Comparison of ENCODE assay signal across 9 cellular contexts in the genomic region with DNA sequence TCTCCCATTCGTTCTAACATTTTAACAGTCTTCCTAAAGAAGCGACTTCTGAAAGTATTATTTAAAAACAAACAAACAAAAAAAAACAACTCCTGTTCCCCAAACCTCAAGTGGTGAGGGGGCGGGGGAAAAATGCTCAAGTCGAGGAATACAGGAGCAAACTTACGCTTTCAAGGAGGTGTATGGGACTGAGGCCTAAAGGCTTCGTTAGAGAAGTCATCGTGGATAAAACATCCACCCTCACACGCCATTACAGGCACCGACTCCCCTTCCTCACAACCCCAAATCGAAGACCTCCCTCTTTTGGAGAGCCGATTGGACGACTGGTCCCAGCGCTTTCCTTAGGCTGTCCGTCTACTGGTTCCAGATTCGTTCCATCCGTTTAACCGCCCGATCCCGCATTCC. TPM values are rescaled to one million over a fixed set of nuclear protein-coding genes. Genes with fewer than 3 reads are reported as not detected.
A peak's percentile ranks its signal among the peaks of the same experiment; 100 is the strongest.
DNase-seq lines count a peak whose midpoint lies in the region; ATAC-seq and TF ChIP-seq lines count a peak whose summit lies in the region.
"Had no signal": no experiment of that assay in that cellular context is flagged by ENCODE, and none has a peak within 500 bp of the region (broad histone marks: within the 10 kb centered on the region; RNA-seq: fewer than 3 reads in every experiment).

No MANE protein-coding gene starts in this region.

- H3K23ac ChIP-seq in H9 (ENCODE audit: insufficient read length, low read depth, low read length): no peak overlapping the region

- no peaks in the 10 kb centered on the region for H3K9me3 Mint-ChIP-seq in H9
- H3K9me3 Mint-ChIP-seq in activated naive CD4-positive, alpha-beta T cell treated with anti-CD3 and anti-CD28 coated beads, Interleukin-2, amount 50 U/mL, for 72 hours: no peaks in the 10 kb centered on the region

- H3K27ac ChIP-seq in H9 (ENCODE audit: insufficient read length, low read depth, low read length) (peak overlapping the region; percentile 92), iPS-20b (ENCODE audit: low read length) (peak overlapping the region; percentile 97), suprapubic skin (peak overlapping the region; percentile 97)

- peaks cover 38 to 53% of the 10 kb centered on the region in 2 experiments for H3K4me1 Mint-ChIP-seq in H9

- no peak for ATAC-seq in activated naive CD4-positive, alpha-beta T cell treated with anti-CD3 and anti-CD28 coated beads, Interleukin-2, amount 50 U/mL, for 72 hours
- no peak for ATAC-seq in GM21423 (IDR thresholded peaks at IDR 0.05; ENCODE audit: unreplicated experiment)
- ATAC-seq in HG03520 (IDR thresholded peaks at IDR 0.05; ENCODE audit: unreplicated experiment): no peak

- H3K56ac ChIP-seq in H9 (ENCODE audit: insufficient read length, low read depth, low read length): peak overlapping the region; percentile 96

- H3K4ac ChIP-seq in H9 (ENCODE audit: low read depth, low read length): no peak overlapping the region

- H2BK120ac ChIP-seq in H9 (ENCODE audit: low read depth, low read length, poor library complexity, severe bottlenecking): no peak overlapping the region

- H2AFZ ChIP-seq in H9 (ENCODE audit: low read length): no peak overlapping the region

- H3K79me2 ChIP-seq in H9 (ENCODE audit: insufficient read depth, low read length): peaks cover 19% of the 10 kb centered on the region; the same call in 1 of the 2 replicates

- H3K18ac ChIP-seq in H9 (ENCODE audit: insufficient read length, low read depth, low read length): peak overlapping the region; percentile 49

- no peak overlapping the region for H3K27ac Mint-ChIP-seq in H9
- no peak overlapping the region for H3K27ac Mint-ChIP-seq in activated naive CD4-positive, alpha-beta T cell treated with anti-CD3 and anti-CD28 coated beads, Interleukin-2, amount 50 U/mL, for 72 hours

- DNase-seq in H9 (no peak), adipocyte (ENCODE audit: low read depth) (no peak), suprapubic skin (ENCODE audit: low spot score in 2 of 2) (no peak), DMS114 treated with DMSO at 0.1 percent for 48 hours (lab: John Stamatoyannopoulos, UW; ENCODE audit: unreplicated experiment) (no peak)
- DNase-seq in activated naive CD4-positive, alpha-beta T cell treated with anti-CD3 and anti-CD28 coated beads, Interleukin-2, amount 50 U/mL, for 72 hours (ENCODE audit: low spot score in 2 of 2): no peak
- DNase-seq: cortex of kidney had no signal

- no peaks in the 10 kb centered on the region for H4K20me1 ChIP-seq in H9 (ENCODE audit: control insufficient read depth, insufficient read depth, insufficient read length)

- WGBS in H9 (ENCODE audit: extremely low coverage, insufficient read length, low lambda C conversion rate): no CpG with 5 or more reads among the region's 19 CpGs
- under 1% methylated on average over 19 of the region's 19 CpGs for WGBS in suprapubic skin

- H3K36me3 ChIP-seq in adipocyte (ENCODE audit: control insufficient read depth, insufficient read depth, low read length, severe bottlenecking) (peaks cover 30% of the 10 kb centered on the region), iPS-20b (ENCODE audit: insufficient read depth, low read depth, low read length) (peaks cover 61% of the 10 kb centered on the region), suprapubic skin (peaks cover 22% of the 10 kb centered on the region)

- H3K9me3 ChIP-seq in H9 (ENCODE audit: control insufficient read depth, low read depth, low read length) (no peaks in the 10 kb centered on the region), adipocyte (ENCODE audit: control insufficient read depth, low read length) (no peaks in the 10 kb centered on the region), iPS-20b (ENCODE audit: insufficient read depth, low read depth, low read length) (no peaks in the 10 kb centered on the region), suprapubic skin (no peaks in the 10 kb centered on the region)

- H3K9ac ChIP-seq in H9 (ENCODE audit: extremely low read depth, insufficient read length, low read length) (peak overlapping the region; percentile 98), adipocyte (ENCODE audit: low read length) (peak overlapping the region; percentile 100), iPS-20b (ENCODE audit: low read depth, low read length) (peak overlapping the region; percentile 100)

- H4K5ac ChIP-seq in H9 (ENCODE audit: insufficient read length, low read depth, low read length): peak overlapping the region; percentile 25

- H3T11ph ChIP-seq in H9 (ENCODE audit: low read length): no peak overlapping the region

- H4K91ac ChIP-seq in H9 (ENCODE audit: insufficient read length, low read depth, low read length): no peak overlapping the region

- H3K27me3 Mint-ChIP-seq in H9 (ENCODE audit: low read depth): peaks cover 3% of the 10 kb centered on the region; the same call in 1 of the 2 replicates

- H2BK12ac ChIP-seq in H9 (ENCODE audit: insufficient read length, low read depth, low read length): no peak overlapping the region

- H3K4me2 ChIP-seq in H9 (ENCODE audit: insufficient read depth, insufficient read length, low read length): peak overlapping the region; percentile 74

- no peak for TF ChIP-seq POLR2A in suprapubic skin (IDR thresholded peaks at IDR 0.05)

- peaks cover 6 to 15% (median 8%) of the 10 kb centered on the region in 3 experiments for H3K36me3 Mint-ChIP-seq in H9 (ENCODE audit: insufficient read depth in 1 of 3, low read depth in 3 of 3)
- H3K36me3 Mint-ChIP-seq in activated naive CD4-positive, alpha-beta T cell treated with anti-CD3 and anti-CD28 coated beads, Interleukin-2, amount 50 U/mL, for 72 hours: peaks cover 0 to 11% of the 10 kb centered on the region in 2 donors

- H3K79me1 ChIP-seq in H9 (ENCODE audit: insufficient read depth, low read depth, low read length, poor library complexity, severe bottlenecking): no peaks in the 10 kb centered on the region

- peak; percentile 11 for TF ChIP-seq EP300 in suprapubic skin (IDR thresholded peaks at IDR 0.05)

- H3K4me1 ChIP-seq in H9 (ENCODE audit: insufficient read depth, low read length) (no peaks in the 10 kb centered on the region), adipocyte (ENCODE audit: control insufficient read depth, insufficient read depth, low read length) (peaks cover 39% of the 10 kb centered on the region), iPS-20b (ENCODE audit: insufficient read depth, low read length) (peaks cover 20% of the 10 kb centered on the region), suprapubic skin (peaks cover 47% of the 10 kb centered on the region)

- peaks cover 7% of the 10 kb centered on the region for H3K23me2 ChIP-seq in H9 (ENCODE audit: insufficient read length, low read depth, low read length, poor library complexity, severe bottlenecking)

- peak overlapping the region; percentile 89; the same call in 1 of the 2 replicates for H3K14ac ChIP-seq in H9 (ENCODE audit: insufficient read depth, low read length)

- peak overlapping the region; percentile 58 for H2BK5ac ChIP-seq in H9 (ENCODE audit: insufficient read length, low read length)

- no peak overlapping the region for H3K4me3 Mint-ChIP-seq in H9

- no peak overlapping the region for H2BK20ac ChIP-seq in H9 (ENCODE audit: low read depth, low read length, poor library complexity, severe bottlenecking)

- H3K27me3 ChIP-seq in H9 (ENCODE audit: insufficient read depth, low read length): no peaks in the 10 kb centered on the region
- no peaks in the 10 kb centered on the region for H3K27me3 ChIP-seq in adipocyte (replicated peaks; ENCODE audit: control insufficient read depth, insufficient read depth, low read length)
- no peaks in the 10 kb centered on the region for H3K27me3 ChIP-seq in iPS-20b (ENCODE audit: insufficient read depth, low read length)
- H3K27me3 ChIP-seq in suprapubic skin: no peaks in the 10 kb centered on the region

- H2BK15ac ChIP-seq in H9 (ENCODE audit: low read depth, low read length): no peak overlapping the region

- H4K8ac ChIP-seq in H9 (replicated peaks; ENCODE audit: insufficient read length, low read depth, low read length): no peak overlapping the region

- peak overlapping the region; percentile 96 for H3K4me3 ChIP-seq in adipocyte (ENCODE audit: low read length)
- peak overlapping the region; percentile 94 for H3K4me3 ChIP-seq in iPS-20b (ENCODE audit: low read length)
- H3K4me3 ChIP-seq in suprapubic skin: peak overlapping the region; percentile 79

- no peak overlapping the region for H2AK5ac ChIP-seq in H9 (ENCODE audit: insufficient read length, low read length)

- TF ChIP-seq CTCF in H9 (conservative IDR thresholded peaks at IDR 0.05) (no peak), suprapubic skin (IDR thresholded peaks at IDR 0.05) (no peak)

RNA-seq across cellular contexts. Expression of a gene that starts 0.7 kb away (rescaled TPM):
- 204 and 206 TPM in 2 replicates for total RNA-seq in H9 (2021)
- 10 to 100 TPM; 23.7 to 45.7 (median 33.6) TPM for total RNA-seq in suprapubic skin
- total RNA-seq in activated naive CD4-positive, alpha-beta T cell treated with anti-CD3 and anti-CD28 coated beads, Interleukin-2, amount 50 U/mL, for 72 hours: 100 to 1,000 TPM; 115 to 169 TPM

RNA-seq across cellular contexts. Expression of a gene that starts 1.3 kb away (rescaled TPM):
- 3,193 and 3,242 TPM in 2 replicates for total RNA-seq in H9 (2021)
- 100 to 1,000 TPM; 331 to 613 (median 394) TPM for total RNA-seq in suprapubic skin
- 1,000 to 10,000 TPM; 1,446 to 2,174 TPM for total RNA-seq in activated naive CD4-positive, alpha-beta T cell treated with anti-CD3 and anti-CD28 coated beads, Interleukin-2, amount 50 U/mL, for 72 hours

RNA-seq across cellular contexts. Expression of a gene that starts 21.6 kb away (rescaled TPM):
- total RNA-seq in H9 (2021) (1.2 and 1.5 TPM in 2 replicates), suprapubic skin (1 to 10 TPM; 1.4 to 8.6 (median 6.3) TPM)
- under 1 TPM in 1 of 2 donors, not detected in 1; 0.20 TPM for total RNA-seq in activated naive CD4-positive, alpha-beta T cell treated with anti-CD3 and anti-CD28 coated beads, Interleukin-2, amount 50 U/mL, for 72 hours

RNA-seq across cellular contexts. Expression of a gene that starts 45.7 kb away (rescaled TPM):
- total RNA-seq in H9 (2021) (104 TPM in 2 replicates), suprapubic skin (10 to 100 TPM; 70.9 to 89.0 (median 77.6) TPM)
- 100 to 1,000 TPM in 1 of 2 donors, 10 to 100 TPM in 1; 99.1 to 101 TPM for total RNA-seq in activated naive CD4-positive, alpha-beta T cell treated with anti-CD3 and anti-CD28 coated beads, Interleukin-2, amount 50 U/mL, for 72 hours
